In genomic region chrX:47513697-47514085, GRCh38 we compare ENCODE assay signal across 8 cellular contexts. TPM values are rescaled to one million over a fixed set of nuclear protein-coding genes. Genes with fewer than 3 reads are reported as not detected.
DNase-seq lines count a peak whose midpoint lies in the region; ATAC-seq and TF ChIP-seq lines count a peak whose summit lies in the region.

No MANE protein-coding gene starts in this region.

- H3K27ac ChIP-seq in A673 (ENCODE audit: low read depth, low read length, poor library complexity, severe bottlenecking) (no peak overlapping the region), HEK293 (ENCODE audit: extremely low read depth, low read depth, low read length) (no peak overlapping the region)

- POLR2A ChIA-PET in A673 (lab: Charles Lee; ENCODE audit: low non-redundant PET) (no interaction called here), HEK293 (lab: Yijun Ruan, JAX) (interaction anchor here (0.6 kb wide), 2 partner anchors 64 to 100 kb away, joined by 4 read pairs; no protein-coding TSS in a partner anchor)

- no peaks in the 10 kb centered on the region for H3K36me3 Mint-ChIP-seq in memory B cell

- H3K36me3 ChIP-seq in A673 (ENCODE audit: insufficient read depth, low read length, poor library complexity, severe bottlenecking) (no peaks in the 10 kb centered on the region), HEK293 (ENCODE audit: control insufficient read depth in 2 of 2, insufficient read depth in 1 of 2, low read length in 2 of 2) (no peaks in the 10 kb centered on the region)

- H3K4me3 Mint-ChIP-seq in memory B cell = peak overlapping the region; percentile 91

- H3K9me3 ChIP-seq in A673 (ENCODE audit: low read depth, low read length, poor library complexity, severe bottlenecking) (no peaks in the 10 kb centered on the region), HEK293 (ENCODE audit: control insufficient read depth, insufficient read depth, low read depth, low read length) (no peaks in the 10 kb centered on the region)

- no TSS peak for BruUV-seq in A673 (replicated peaks; lab: Mats Ljungman, UMichigan)

- TF ChIP-seq CTCF in A673 (conservative IDR thresholded peaks at IDR 0.05; ENCODE audit: low read depth, low read length) = no peak
- TF ChIP-seq CTCF in HEK293 (tag by site-specific recombination; IDR thresholded peaks at IDR 0.05) = no peak
- no peak for TF ChIP-seq CTCF in astrocyte of the cerebellum (IDR thresholded peaks at IDR 0.05; ENCODE audit: low read depth, low read length, missing control alignments)

- H3K27me3 Mint-ChIP-seq in memory B cell = no peaks in the 10 kb centered on the region

- H3K4me3 ChIP-seq in A673 (ENCODE audit: low read depth, low read length, poor library complexity, severe bottlenecking) (peak overlapping the region; percentile 40), HEK293 (ENCODE audit: low read depth, low read length) (peak overlapping the region; percentile 34; the same call in 1 of the 2 replicates), astrocyte of the cerebellum (ENCODE audit: low read depth, low read length) (peak overlapping the region; percentile 35)

- intact Hi-C loops in A673 (cut with micrococcal nuclease; ENCODE audit: unreplicated experiment) = no loop called here

- peaks cover 10% of the 10 kb centered on the region for H3K4me1 Mint-ChIP-seq in memory B cell

- peak overlapping the region; percentile 90 for H3K27ac Mint-ChIP-seq in memory B cell

- DNase-seq in A673 (ENCODE audit: low spot score) = no peak
- DNase-seq in astrocyte of the cerebellum (ENCODE audit: low read depth) = no peak
- no peak for DNase-seq in memory B cell (ENCODE audit: low spot score in 2 of 2)
- no peak for DNase-seq in SW480 (ENCODE audit: low spot score)
- DNase-seq in activated CD4-positive, CD25-positive, alpha-beta regulatory T cell treated with anti-CD3 and anti-CD28 coated beads, Interleukin-2, amount 50 U/mL, for 72 hours = no peak
- no peak for DNase-seq in left lobe of liver (ENCODE audit: low spot score)

- CTCF ChIA-PET in A673 (lab: Charles Lee) (no interaction called here), HEK293 (lab: Yijun Ruan, JAX) (interaction anchor here (1.4 kb wide), 1 partner anchor 10 kb away, joined by 6 read pairs; no protein-coding TSS in a partner anchor)

- no peaks in the 10 kb centered on the region for H3K9me3 Mint-ChIP-seq in memory B cell

- H3K4me1 ChIP-seq in A673 (ENCODE audit: insufficient read depth, low read length, poor library complexity, severe bottlenecking) (no peaks in the 10 kb centered on the region), HEK293 (ENCODE audit: control insufficient read depth, insufficient read depth, low read length) (no peaks in the 10 kb centered on the region; the same call in 1 of the 2 replicates)

- in situ Hi-C loops in astrocyte of the cerebellum (cut with HindIII; ENCODE audit: low sequenced_read_pairs) = no loop called here

- no peak for ATAC-seq in memory B cell (ENCODE audit: low read depth)
- no peak for ATAC-seq in HG02588 (IDR thresholded peaks at IDR 0.05; ENCODE audit: unreplicated experiment)
- ATAC-seq in left lobe of liver = no peak

- no peaks in the 10 kb centered on the region for H3K27me3 ChIP-seq in A673 (replicated peaks; ENCODE audit: insufficient read depth, low read depth, low read length, poor library complexity)

TF ChIP-seq in HEK293, 187 proteins besides CTCF, POLR2A, EP300 and RAD21:
- TF ChIP-seq ZNF114 (tag by site-specific recombination; IDR thresholded peaks at IDR 0.05) = no peak
- TF ChIP-seq ZNF571 (tag by site-specific recombination; IDR thresholded peaks at IDR 0.05) = no peak
- no peak for TF ChIP-seq ZNF280D (tag by site-specific recombination; IDR thresholded peaks at IDR 0.05)
- no peak for TF ChIP-seq ZNF768 (tag by site-specific recombination; IDR thresholded peaks at IDR 0.05)
- no peak for TF ChIP-seq ZNF776 (tag by site-specific recombination; IDR thresholded peaks at IDR 0.05; ENCODE audit: borderline replicate concordance)
- no peak for TF ChIP-seq OVOL3 (tag by site-specific recombination; IDR thresholded peaks at IDR 0.05)
- no peak for TF ChIP-seq EGR2 (tag by site-specific recombination; IDR thresholded peaks at IDR 0.05; ENCODE audit: low read depth)
- TF ChIP-seq ZNF335 (tag by site-specific recombination; conservative IDR thresholded peaks at IDR 0.05) = peak; percentile 50
- TF ChIP-seq ZBTB1 (tag by site-specific recombination; IDR thresholded peaks at IDR 0.05) = no peak
- TF ChIP-seq SP7 (tag by site-specific recombination; IDR thresholded peaks at IDR 0.05) = no peak
- peak; percentile 11; the same call in 1 of the 2 replicates for TF ChIP-seq ZXDB (tag by site-specific recombination; IDR thresholded peaks at IDR 0.05)
- no peak for TF ChIP-seq SALL2 (tag by site-specific recombination; IDR thresholded peaks at IDR 0.05; ENCODE audit: borderline replicate concordance)
- peak; percentile 30; the same call in 1 of the 2 replicates for TF ChIP-seq ZBTB20 (tag by site-specific recombination; IDR thresholded peaks at IDR 0.05)
- TF ChIP-seq HOXC10 (CRISPR knock-in tag; IDR thresholded peaks at IDR 0.05) = no peak
- TF ChIP-seq ZNF37A (tag by site-specific recombination; IDR thresholded peaks at IDR 0.05) = no peak
- TF ChIP-seq ZNF560 (tag by site-specific recombination; IDR thresholded peaks at IDR 0.05; ENCODE audit: borderline replicate concordance) = no peak
- TF ChIP-seq HOXA7 (CRISPR knock-in tag; IDR thresholded peaks at IDR 0.05; ENCODE audit: borderline replicate concordance) = no peak
- no peak for TF ChIP-seq ZNF138 (tag by site-specific recombination; IDR thresholded peaks at IDR 0.05; ENCODE audit: borderline replicate concordance)
- no peak for TF ChIP-seq ZBTB21 (tag by site-specific recombination; IDR thresholded peaks at IDR 0.05)
- TF ChIP-seq ZNF214 (tag by site-specific recombination; IDR thresholded peaks at IDR 0.05; ENCODE audit: borderline replicate concordance) = no peak
- no peak for TF ChIP-seq ZNF18 (tag by site-specific recombination; IDR thresholded peaks at IDR 0.05)
- TF ChIP-seq ZNF600 (tag by site-specific recombination; IDR thresholded peaks at IDR 0.05) = 0 out of 2 replicates have a peak, but pooled peaks have one; percentile 36
- TF ChIP-seq ZNF664 (tag by site-specific recombination; IDR thresholded peaks at IDR 0.05) = no peak

RNA-seq across cellular contexts. Expression of gene ZNF41, which starts 30.7 kb away (rescaled TPM):
- total RNA-seq in A673 (2021) = 6.4 and 6.8 TPM in 2 replicates
- 3.3 TPM for total RNA-seq in left lobe of liver

RNA-seq across cellular contexts. Expression of gene ARAF, which starts 47.3 kb away (rescaled TPM):
- total RNA-seq in A673 (2021) = 60.0 and 60.9 TPM in 2 replicates
- total RNA-seq in left lobe of liver = 66.9 TPM
